In genomic region chr11:111602865-111603632, GRCh38 we compare ENCODE assay signal across 8 cellular contexts. TPM values are rescaled to one million over a fixed set of nuclear protein-coding genes. Genes with fewer than 3 reads are reported as not detected.
DNase-seq lines count a peak whose midpoint lies in the region; ATAC-seq, FAIRE-seq and TF ChIP-seq lines count a peak whose summit lies in the region.

No MANE protein-coding gene starts in this region.

- H3K27ac Mint-ChIP-seq in H9, result peak overlapping the region in 2 of 3 experiments; percentile 43 to 73; a peak in 1 of 7 replicates

- no peaks in the 10 kb centered on the region; a peak in 1 of 5 replicates for H3K9me3 Mint-ChIP-seq in H9

- H3K27me3 ChIP-seq in H9 (ENCODE audit: insufficient read depth, low read length) (peaks cover 7% of the 10 kb centered on the region; the same call in 1 of the 2 replicates), GM12878 (replicated peaks in 1 of 2; ENCODE audit: control insufficient read depth in 2 of 2, insufficient read depth in 2 of 2, low read length in 1 of 2) (no peaks in the 10 kb centered on the region), psoas muscle (ENCODE audit: insufficient read depth in 3 of 3, low read length in 2 of 3) (no peaks in the 10 kb centered on the region)

- no peaks in the 10 kb centered on the region for H3K36me3 ChIP-seq in GM12878 (ENCODE audit: control insufficient read depth in 2 of 2, insufficient read depth in 2 of 2, low read length in 1 of 2)
- H3K36me3 ChIP-seq in psoas muscle (ENCODE audit: insufficient read depth in 1 of 2, low read depth in 1 of 2), result no peaks in the 10 kb centered on the region

- H3K79me2 ChIP-seq in H9 (ENCODE audit: insufficient read depth, low read length), result no peaks in the 10 kb centered on the region
- H3K79me2 ChIP-seq in GM12878 (ENCODE audit: control insufficient read depth, insufficient read depth, low read length), result peaks cover 37% of the 10 kb centered on the region

- peak overlapping the region; percentile 81 for H3K4me2 ChIP-seq in H9 (ENCODE audit: insufficient read depth, insufficient read length, low read length)
- H3K4me2 ChIP-seq in GM12878 (ENCODE audit: control insufficient read depth, insufficient read depth), result peak overlapping the region; percentile 95

- H2AK5ac ChIP-seq in H9 (ENCODE audit: insufficient read length, low read length), result no peak overlapping the region

- TF ChIP-seq EP300 in GM12878 (IDR thresholded peaks at IDR 0.05; ENCODE audit: borderline replicate concordance in 1 of 2, control insufficient read depth in 1 of 2, low read depth in 2 of 2, low read length in 2 of 2), result no peak

- H3K4me1 ChIP-seq in H9 (ENCODE audit: insufficient read depth, low read length) (peaks cover 3% of the 10 kb centered on the region; the same call in 1 of the 2 replicates), GM12878 (ENCODE audit: control insufficient read depth, insufficient read depth, low read length) (peaks cover 13% of the 10 kb centered on the region), psoas muscle (peaks cover 27% of the 10 kb centered on the region)

- no peak overlapping the region for H2BK120ac ChIP-seq in H9 (ENCODE audit: low read depth, low read length, poor library complexity, severe bottlenecking)

- TF ChIP-seq CTCF in H9 (conservative IDR thresholded peaks at IDR 0.05) (no peak), GM12878 (IDR thresholded peaks at IDR 0.05 in 2 of 3, conservative IDR thresholded peaks at IDR 0.05 in 1 of 3; ENCODE audit: control insufficient read depth in 2 of 3, extremely low read depth in 1 of 3, insufficient read depth in 1 of 3, low read depth in 3 of 3, low read length in 3 of 3) (no peak), psoas muscle (IDR thresholded peaks at IDR 0.05) (no peak)

- H3K9ac ChIP-seq in H9 (ENCODE audit: extremely low read depth, insufficient read length, low read length), result peak overlapping the region; percentile 65
- H3K9ac ChIP-seq in GM12878 (ENCODE audit: control insufficient read depth, insufficient read depth, low read length), result peak overlapping the region; percentile 82

- no peak overlapping the region for H2AFZ ChIP-seq in H9 (ENCODE audit: low read length)
- peak overlapping the region; percentile 95 for H2AFZ ChIP-seq in GM12878 (ENCODE audit: control insufficient read depth, low read depth, low read length)

- in situ Hi-C loops in Caki2 (cut with HindIII; ENCODE audit: low pct_unique_long_range_greater_than_20kb, low sequenced_read_pairs), result no loop called here
- in situ Hi-C loops in GM12878 (cut with MboI), result loop anchor here (5.0 kb wide), 2 partner anchors 174 to 239 kb away; no protein-coding TSS in a partner anchor

- peaks cover 29% of the 10 kb centered on the region for H3K27me3 Mint-ChIP-seq in H9 (ENCODE audit: low read depth)

- H3K9me3 ChIP-seq in H9 (ENCODE audit: control insufficient read depth, low read depth, low read length) (no peaks in the 10 kb centered on the region), GM12878 (replicated peaks; ENCODE audit: control insufficient read depth, insufficient read depth, low read length) (no peaks in the 10 kb centered on the region; the same call in 2 of the 3 replicates), psoas muscle (no peaks in the 10 kb centered on the region)

- H4K20me1 ChIP-seq in H9 (ENCODE audit: control insufficient read depth, insufficient read depth, insufficient read length) (no peaks in the 10 kb centered on the region), GM12878 (ENCODE audit: control insufficient read depth, insufficient read depth) (no peaks in the 10 kb centered on the region)

- no peak overlapping the region for H3K23ac ChIP-seq in H9 (ENCODE audit: insufficient read length, low read depth, low read length)

- peaks cover 11% of the 10 kb centered on the region for H3K23me2 ChIP-seq in H9 (ENCODE audit: insufficient read length, low read depth, low read length, poor library complexity, severe bottlenecking)

- peaks cover 20 to 26% of the 10 kb centered on the region in 2 experiments for H3K4me1 Mint-ChIP-seq in H9

- H3T11ph ChIP-seq in H9 (ENCODE audit: low read length), result no peak overlapping the region

- no peak overlapping the region for H3K4ac ChIP-seq in H9 (ENCODE audit: low read depth, low read length)

- DNase-seq in Caki2 (ENCODE audit: low read depth) (peak; percentile 19), H9 (no peak), NCI-H774 (lab: John Stamatoyannopoulos, UW) (peak; percentile 46), GM12878 (ENCODE audit: low read depth, low spot score) (no peak), hippocampal formation (lab: John Stamatoyannopoulos, UW) (peak; percentile 45 to 65), psoas muscle (peak in 1 of 2 donors; percentile 59), LoVo (ENCODE audit: low spot score) (no peak), NCI-H2081 (lab: John Stamatoyannopoulos, UW) (no peak)

- H3K79me1 ChIP-seq in H9 (ENCODE audit: insufficient read depth, low read depth, low read length, poor library complexity, severe bottlenecking), result no peaks in the 10 kb centered on the region

- intact Hi-C loops in GM12878 (cut with micrococcal nuclease; ENCODE audit: unreplicated experiment), result loop anchor here (1.0 to 10.0 kb wide), 6 partner anchors 94 to 382 kb away; partner anchors contain the start of gene PPP2R1B
- intact Hi-C loops in psoas muscle (cut with DNase I), result loop anchor here (1.0 to 10.0 kb wide), 6 partner anchors 92 to 239 kb away; no protein-coding TSS in a partner anchor

- peak overlapping the region; percentile 69 to 91 for H3K4me3 Mint-ChIP-seq in H9

- H3K56ac ChIP-seq in H9 (ENCODE audit: insufficient read length, low read depth, low read length), result no peak overlapping the region

- ATAC-seq in GM12878 (peak; percentile 26), psoas muscle (peak; percentile 16 to 57 (median 36))

- FAIRE-seq in GM12878 (lab: Jason Lieb, UNC), result no peak

- WGBS in H9 (ENCODE audit: extremely low coverage, insufficient read length, low lambda C conversion rate), result no CpG with 5 or more reads among the region's 44 CpGs
- 1% methylated on average over 32 of the region's 44 CpGs for WGBS in GM12878 (ENCODE audit: insufficient coverage, insufficient replicate concordance, low lambda C conversion rate, missing lambda C conversion rate)
- 0 to 2% (median 1%) methylated on average over 30 to 44 of the region's 44 CpGs for WGBS in psoas muscle, 3 donors

- TF ChIP-seq RAD21 in GM12878 (IDR thresholded peaks at IDR 0.05; ENCODE audit: insufficient read depth, low read depth, low read length), result no peak

- H4K5ac ChIP-seq in H9 (ENCODE audit: insufficient read length, low read depth, low read length), result no peak overlapping the region

- peak overlapping the region; percentile 81; the same call in 1 of the 2 replicates for H3K14ac ChIP-seq in H9 (ENCODE audit: insufficient read depth, low read length)

- TF ChIP-seq POLR2A in GM12878 (IDR thresholded peaks at IDR 0.05; ENCODE audit: low read depth, low read length), result no peak

- CTCF ChIA-PET in GM12878 (lab: Yijun Ruan, JAX), result interaction anchor here (0.5 to 7.1 kb wide), 11 partner anchors 11 to 269 kb away, joined by 3 to 174 read pairs (median 7); partner anchors contain the start of genes ALG9 and PPP2R1B

- H3K27ac ChIP-seq in H9 (ENCODE audit: insufficient read length, low read depth, low read length) (no peak overlapping the region), GM12878 (ENCODE audit: control insufficient read depth, insufficient read depth) (peak overlapping the region; percentile 74), psoas muscle (peak overlapping the region; percentile 94)

- H2BK15ac ChIP-seq in H9 (ENCODE audit: low read depth, low read length), result no peak overlapping the region; the same call in 1 of the 2 replicates

- RAD21 ChIA-PET in GM12878 (lab: Charles Lee; ENCODE audit: unreplicated experiment), result interaction anchor here (0.8 to 5.3 kb wide), 8 partner anchors 16 to 238 kb away, joined by 3 to 90 read pairs (median 8); partner anchors contain the start of gene PPP2R1B

- H3K4me3 ChIP-seq in GM12878, result peak overlapping the region; percentile 93
- peak overlapping the region; percentile 82 for H3K4me3 ChIP-seq in psoas muscle

- H3K36me3 Mint-ChIP-seq in H9 (ENCODE audit: insufficient read depth in 1 of 3, low read depth in 3 of 3), result no peaks in the 10 kb centered on the region; a peak in 1 of 7 replicates

- SMC1A ChIA-PET in GM12878 (lab: Charles Lee; ENCODE audit: uncharacterized antibody, unreplicated experiment), result interaction anchor here (0.6 to 3.0 kb wide), 10 partner anchors 17 to 240 kb away, joined by 3 to 74 read pairs (median 6); no protein-coding TSS in a partner anchor

- H2BK12ac ChIP-seq in H9 (ENCODE audit: insufficient read length, low read depth, low read length), result no peak overlapping the region

- H2BK5ac ChIP-seq in H9 (ENCODE audit: insufficient read length, low read length), result no peak overlapping the region

- BruUV-seq in GM12878 (replicated peaks; lab: Mats Ljungman, UMichigan), result no TSS peak

- POLR2A ChIA-PET in GM12878 (lab: Charles Lee), result interaction anchor here (0.8 to 2.8 kb wide), 7 partner anchors 17 to 269 kb away, joined by 3 to 36 read pairs (median 4); partner anchors contain the start of genes ALG9 and PPP2R1B

- H4K91ac ChIP-seq in H9 (ENCODE audit: insufficient read length, low read depth, low read length), result no peak overlapping the region

- H2BK20ac ChIP-seq in H9 (ENCODE audit: low read depth, low read length, poor library complexity, severe bottlenecking), result no peak overlapping the region

- peak overlapping the region; percentile 91 for H3K18ac ChIP-seq in H9 (ENCODE audit: insufficient read length, low read depth, low read length)

- H4K8ac ChIP-seq in H9 (replicated peaks; ENCODE audit: insufficient read length, low read depth, low read length), result no peak overlapping the region

RNA-seq across cellular contexts. Expression of gene SIK2, which starts 0.8 kb away (rescaled TPM):
- total RNA-seq in Caki2 (2014; rRNA removed; shearing (Covaris generic); ENCODE audit: low replicate concordance), result 1.5 and 2.2 TPM in 2 replicates
- total RNA-seq in H9 (2021) (7.5 and 10.3 TPM in 2 replicates), GM12878 (2014; rRNA removed) (4.7 TPM in 2 replicates), GM12878 (2014; rRNA removed; fragmentation: Illumina TruSeq; extraction: Trizol) (3.5 and 3.7 TPM in 2 replicates), GM12878 (2021) (9.1 and 12.1 TPM in 2 replicates), psoas muscle (10 to 100 TPM; 20.5 to 69.6 (median 34.9) TPM)
- 10.2 and 10.8 TPM in 2 replicates for total RNA-seq in GM12878 (2013; cell fraction: nucleolus; rRNA removed)
- 3.4 TPM for polyA plus RNA-seq in GM12878 (2011; ENCODE audit: low read depth)
- polyA plus RNA-seq in GM12878 (2011; rRNA removed) (5.3 and 14.2 TPM in 2 replicates), GM12878 (2014; fragmentation: Illumina TruSeq; extraction: Trizol) (5.1 and 9.1 TPM in 2 replicates), GM12878 (2014; fragmentation: Nextera tagmentation; extraction: Ambion mirVana) (1 to 10 TPM in 1 of 2 experiments, under 1 TPM in 1; 0.97 to 1.1 TPM), GM12878 (2014; rRNA removed) (4.2 TPM in 2 replicates), GM12878 (2016; fragmentation: Nextera tagmentation; extraction: Ambion mirVana) (1 to 10 TPM; 4.0 to 5.5 TPM), psoas muscle (10 to 100 TPM in 2 of 3 donors, 1 to 10 TPM in 1; 9.0 to 30.4 (median 26.6) TPM)
- polyA plus RNA-seq in GM12878 (2011; cell fraction: cytosol; rRNA removed), result 6.9 and 11.5 TPM in 2 replicates
- polyA plus RNA-seq in GM12878 (2011; cell fraction: nucleus; rRNA removed), result 9.7 and 12.5 TPM in 2 replicates
- 4.9 and 5.9 TPM in 2 replicates for polyA plus RNA-seq in GM12878 (2012)
- 9.8 and 15.1 TPM in 2 replicates for polyA minus RNA-seq in GM12878 (2011; rRNA and poly(A)+ RNA removed)
- polyA minus RNA-seq in GM12878 (2011; cell fraction: cytosol; rRNA and poly(A)+ RNA removed), result 3.5 and 4.2 TPM in 2 replicates
- polyA minus RNA-seq in GM12878 (2011; cell fraction: nucleus; rRNA and poly(A)+ RNA removed), result 4.7 and 7.8 TPM in 2 replicates

Comparison
In these comparisons a context has a peak if more than half of its experiments do, and no peak if none do; other contexts are left out.
1. DNase-seq: peak in Caki2 (single experiment), NCI-H774 (single experiment) and hippocampal formation (2 of 2); none in H9 (single experiment), GM12878 (single experiment), LoVo (single experiment) and NCI-H2081 (0 of 2).